In genomic region chr2:157784169-157784822, GRCh38 we compare ENCODE assay signal across 8 cellular contexts.
DNase-seq lines count a peak whose midpoint lies in the region; ATAC-seq and TF ChIP-seq lines count a peak whose summit lies in the region.

No MANE protein-coding gene starts in this region.

- H2AFZ ChIP-seq in HCT116 (ENCODE audit: low read depth, low read length, poor library complexity, severe bottlenecking): no peak overlapping the region

- H3K4me1 ChIP-seq in HCT116 (ENCODE audit: control insufficient read depth in 1 of 2, insufficient read depth in 2 of 2, low read length in 2 of 2): peaks cover 10 to 11% of the 10 kb centered on the region in 2 experiments
- H3K4me1 ChIP-seq in gastroesophageal sphincter: peaks cover 22 to 76% (median 36%) of the 10 kb centered on the region in 3 donors

- RAD21 ChIA-PET in HCT116 (lab: Charles Lee; ENCODE audit: low non-redundant PET in 1 of 2, low total read pairs in 2 of 2, uncharacterized antibody in 2 of 2, unreplicated experiment in 2 of 2): no interaction called here

- BruUV-seq in HCT116 (replicated peaks; lab: Mats Ljungman, UMichigan): no TSS peak

- POLR2A ChIA-PET in HCT116 (lab: Charles Lee): no interaction called here

- 34 to 58% methylated on average over 4 to 6 of the region's 11 CpGs for WGBS in gastroesophageal sphincter (ENCODE audit: low coverage in 1 of 2), 2 donors

- H4K20me1 ChIP-seq in HCT116 (ENCODE audit: insufficient read depth): no peaks in the 10 kb centered on the region

- H3K79me2 ChIP-seq in HCT116 (ENCODE audit: insufficient read depth, low read length): no peaks in the 10 kb centered on the region

- TF ChIP-seq CTCF in HCT116 (IDR thresholded peaks at IDR 0.05 in 2 of 3, conservative IDR thresholded peaks at IDR 0.05 in 1 of 3; ENCODE audit: borderline replicate concordance in 1 of 3, insufficient read depth in 1 of 3, low read depth in 2 of 3, low read length in 2 of 3) (no peak), gastroesophageal sphincter (IDR thresholded peaks at IDR 0.05) (peak in 1 of 4 experiments; percentile 2)

- intact Hi-C loops in HCT116 (cut with micrococcal nuclease) (no loop called here), sciatic nerve (cut with DNase I) (no loop called here)

- no peak for DNase-seq in HCT116 (ENCODE audit: low read depth, low spot score)
- no peak for DNase-seq in sciatic nerve (ENCODE audit: low spot score)
- no peak for DNase-seq in foreskin melanocyte
- no peak for DNase-seq in HuH-7.5 (ENCODE audit: low spot score)
- DNase-seq in NCI-H1092 (lab: John Stamatoyannopoulos, UW): no peak
- no peak for DNase-seq in middle frontal gyrus (ENCODE audit: extremely low spot score, low spot score)

- H3K4me3 ChIP-seq in HCT116 (replicated peaks in 1 of 2; ENCODE audit: low read depth in 1 of 2, low read length in 2 of 2) (no peak overlapping the region), gastroesophageal sphincter (peak overlapping the region in 1 of 2 donors; percentile 13)

- ATAC-seq in HCT116 (peak; percentile 75), gastroesophageal sphincter (peak; percentile 50), sciatic nerve (peak; percentile 49)

- H3K9me3 ChIP-seq in HCT116 (ENCODE audit: control insufficient read depth in 1 of 2, insufficient read depth in 1 of 2, low read depth in 1 of 2, low read length in 2 of 2) (no peaks in the 10 kb centered on the region), gastroesophageal sphincter (no peaks in the 10 kb centered on the region)

- TF ChIP-seq POLR2A in HCT116 (IDR thresholded peaks at IDR 0.05; ENCODE audit: borderline replicate concordance, extremely low read depth, insufficient read depth, insufficient read length): no peak
- no peak for TF ChIP-seq POLR2A in gastroesophageal sphincter (IDR thresholded peaks at IDR 0.05)

- H3K27ac Mint-ChIP-seq in T-helper 1 cell treated with Interleukin-12 subunit alpha and Interleukin-12 subunit beta and Interleukin-4 antibody, amounts not matched to agents 30 μg/mL and 1 μg/mL, for 36 hours: peak overlapping the region; percentile 21

- no peak for TF ChIP-seq RAD21 in HCT116 (IDR thresholded peaks at IDR 0.05; ENCODE audit: low read depth)

- peak overlapping the region; percentile 39 for H3K4me2 ChIP-seq in HCT116 (ENCODE audit: low read length)

- CTCF ChIA-PET in HCT116 (lab: Charles Lee): no interaction called here

- H3K27me3 ChIP-seq in HCT116 (ENCODE audit: insufficient read depth, low read length) (no peaks in the 10 kb centered on the region), gastroesophageal sphincter (no peaks in the 10 kb centered on the region)

- H3K36me3 ChIP-seq in HCT116 (ENCODE audit: control insufficient read depth in 1 of 2, insufficient read depth in 2 of 2, low read length in 2 of 2) (no peaks in the 10 kb centered on the region), gastroesophageal sphincter (peaks cover 0 to 9% of the 10 kb centered on the region in 2 donors)

- H3K36me3 Mint-ChIP-seq in T-helper 1 cell treated with Interleukin-12 subunit alpha and Interleukin-12 subunit beta and Interleukin-4 antibody, amounts not matched to agents 30 μg/mL and 1 μg/mL, for 36 hours (ENCODE audit: low read depth): peaks cover 27% of the 10 kb centered on the region

- peak overlapping the region; percentile 12 for H3K4me3 Mint-ChIP-seq in T-helper 1 cell treated with Interleukin-12 subunit alpha and Interleukin-12 subunit beta and Interleukin-4 antibody, amounts not matched to agents 30 μg/mL and 1 μg/mL, for 36 hours

- no peak overlapping the region for H3K27ac ChIP-seq in HCT116 (ENCODE audit: low read depth, low read length)
- peak overlapping the region; percentile 5 to 80 (median 70) for H3K27ac ChIP-seq in gastroesophageal sphincter

- peaks cover 45% of the 10 kb centered on the region for H3K4me1 Mint-ChIP-seq in T-helper 1 cell treated with Interleukin-12 subunit alpha and Interleukin-12 subunit beta and Interleukin-4 antibody, amounts not matched to agents 30 μg/mL and 1 μg/mL, for 36 hours (ENCODE audit: low read depth)

- no peaks in the 10 kb centered on the region for H3K27me3 Mint-ChIP-seq in T-helper 1 cell treated with Interleukin-12 subunit alpha and Interleukin-12 subunit beta and Interleukin-4 antibody, amounts not matched to agents 30 μg/mL and 1 μg/mL, for 36 hours (ENCODE audit: low read depth)

- no peak overlapping the region for H3K9ac ChIP-seq in HCT116 (ENCODE audit: low read length)

- H3K9me3 Mint-ChIP-seq in T-helper 1 cell treated with Interleukin-12 subunit alpha and Interleukin-12 subunit beta and Interleukin-4 antibody, amounts not matched to agents 30 μg/mL and 1 μg/mL, for 36 hours: no peaks in the 10 kb centered on the region

- no peak for TF ChIP-seq EP300 in gastroesophageal sphincter (IDR thresholded peaks at IDR 0.05)

- no peaks in the 10 kb centered on the region for H3K9me2 ChIP-seq in HCT116 (ENCODE audit: insufficient read depth)

TF ChIP-seq in HCT116, 20 proteins besides CTCF, POLR2A, EP300 and RAD21:
- TF ChIP-seq SP1 (IDR thresholded peaks at IDR 0.05; ENCODE audit: low read depth) (peak; percentile 11; the same call in 1 of the 2 replicates), CEBPB (IDR thresholded peaks at IDR 0.05; ENCODE audit: low read depth) (no peak)
